ENCODE assay signal across 12 cellular contexts in genomic region chr19:32676895-32677359, GRCh38. TPM values are rescaled to one million over a fixed set of nuclear protein-coding genes. Genes with fewer than 3 reads are reported as not detected.
A peak's percentile ranks its signal among the peaks of the same experiment; 100 is the strongest.
DNase-seq lines count a peak whose midpoint lies in the region; ATAC-seq, FAIRE-seq and TF ChIP-seq lines count a peak whose summit lies in the region.
"Had no signal": no experiment of that assay in that cellular context is flagged by ENCODE, and none has a peak within 500 bp of the region (broad histone marks: within the 10 kb centered on the region; RNA-seq: fewer than 3 reads in every experiment).

No MANE protein-coding gene starts in this region.

- no peak overlapping the region for H2AK5ac ChIP-seq in H9 (ENCODE audit: insufficient read length, low read length)

- peaks cover 19% of the 10 kb centered on the region for H3F3A ChIP-seq in neural progenitor cell (ENCODE audit: low read depth)

- H3K27me3 Mint-ChIP-seq in CD4-positive, CD25-positive, alpha-beta regulatory T cell = peaks cover 35% of the 10 kb centered on the region
- H3K27me3 Mint-ChIP-seq in H9 (ENCODE audit: low read depth) (peaks cover 49% of the 10 kb centered on the region), endodermal cell (ENCODE audit: insufficient read depth) (peaks cover 51% of the 10 kb centered on the region), neural progenitor cell (ENCODE audit: insufficient read depth, low read depth) (peaks cover 34% of the 10 kb centered on the region), progenitor cell of endocrine pancreas (peaks cover 46% of the 10 kb centered on the region)

- H3K27ac Mint-ChIP-seq in CD4-positive, CD25-positive, alpha-beta regulatory T cell = peak overlapping the region in 1 of 3 donors; percentile 49
- H3K27ac Mint-ChIP-seq in H9 = no peak overlapping the region; a peak in 1 of 7 replicates
- H3K27ac Mint-ChIP-seq in endodermal cell = no peak overlapping the region
- H3K27ac Mint-ChIP-seq in neural progenitor cell = peak overlapping the region; percentile 21
- H3K27ac Mint-ChIP-seq in progenitor cell of endocrine pancreas = no peak overlapping the region

- no peak overlapping the region for H3K23ac ChIP-seq in H9 (ENCODE audit: insufficient read length, low read depth, low read length)

- ATAC-seq in CD4-positive, CD25-positive, alpha-beta regulatory T cell (ENCODE audit: low read depth in 2 of 2) = no peak

- H3K79me2 ChIP-seq in H9 (ENCODE audit: insufficient read depth, low read length) (peaks cover 13% of the 10 kb centered on the region; the same call in 1 of the 2 replicates), neural progenitor cell (ENCODE audit: low read depth) (peaks cover 24% of the 10 kb centered on the region)

- no peaks in the 10 kb centered on the region for H3K9me3 ChIP-seq in CD4-positive, CD25-positive, alpha-beta regulatory T cell (ENCODE audit: control insufficient read depth in 2 of 2, low read length in 2 of 2)
- H3K9me3 ChIP-seq in H9 (ENCODE audit: control insufficient read depth, low read depth, low read length) (no peaks in the 10 kb centered on the region), endodermal cell (ENCODE audit: control insufficient read depth, low read length) (no peaks in the 10 kb centered on the region), neural progenitor cell (ENCODE audit: low read depth) (no peaks in the 10 kb centered on the region)
- H3K9me3 ChIP-seq: left lung had no signal

- no peak for DNase-seq in CD4-positive, CD25-positive, alpha-beta regulatory T cell
- DNase-seq in H9 (no peak), endodermal cell (no peak), neural progenitor cell (ENCODE audit: low spot score) (peak; percentile 38), frontal cortex (ENCODE audit: low spot score in 2 of 2) (no peak), NCI-H187 (lab: John Stamatoyannopoulos, UW) (no peak), progenitor cell of endocrine pancreas (ENCODE audit: low spot score, unreplicated experiment) (no peak), NCI-H2107 treated with DMSO at 0.1 percent for 48 hours (lab: John Stamatoyannopoulos, UW; ENCODE audit: unreplicated experiment) (no peak)
- DNase-seq: activated CD4-positive, alpha-beta T cell treated with anti-CD3 and anti-CD28 coated beads for 1 hour; DMS79 had no signal

- H3K9ac ChIP-seq in H9 (ENCODE audit: extremely low read depth, insufficient read length, low read length) = no peak overlapping the region
- H3K9ac ChIP-seq in endodermal cell (ENCODE audit: extremely low read depth, low read length, poor library complexity, severe bottlenecking) = no peak overlapping the region
- H3K9ac ChIP-seq in neural progenitor cell = no peak overlapping the region

- no peak overlapping the region for H3K56ac ChIP-seq in H9 (ENCODE audit: insufficient read length, low read depth, low read length)

- no peak overlapping the region for H4K91ac ChIP-seq in H9 (ENCODE audit: insufficient read length, low read depth, low read length)

- H3K27me3 ChIP-seq in CD4-positive, CD25-positive, alpha-beta regulatory T cell (ENCODE audit: control insufficient read depth, insufficient read depth, low read length) = peaks cover 5% of the 10 kb centered on the region
- H3K27me3 ChIP-seq in H9 (ENCODE audit: insufficient read depth, low read length) (peaks cover 18% of the 10 kb centered on the region; the same call in 1 of the 2 replicates), endodermal cell (ENCODE audit: control insufficient read depth, insufficient read depth, low read length, poor library complexity, severe bottlenecking) (peaks cover 51% of the 10 kb centered on the region), neural progenitor cell (peaks cover 73% of the 10 kb centered on the region)

- no peak overlapping the region for H2BK5ac ChIP-seq in H9 (ENCODE audit: insufficient read length, low read length)

- H3K23me2 ChIP-seq in H9 (ENCODE audit: insufficient read length, low read depth, low read length, poor library complexity, severe bottlenecking) = peaks cover 9% of the 10 kb centered on the region

- TF ChIP-seq CTCF in H9 (conservative IDR thresholded peaks at IDR 0.05) (no peak), endodermal cell (conservative IDR thresholded peaks at IDR 0.05) (no peak), neural progenitor cell (IDR thresholded peaks at IDR 0.05) (no peak), progenitor cell of endocrine pancreas (IDR thresholded peaks at IDR 0.05; ENCODE audit: unreplicated experiment) (no peak)

- no peak overlapping the region for H4K5ac ChIP-seq in H9 (ENCODE audit: insufficient read length, low read depth, low read length)

- H4K8ac ChIP-seq in H9 (replicated peaks; ENCODE audit: insufficient read length, low read depth, low read length) = no peak overlapping the region

- no peak overlapping the region for H3K4ac ChIP-seq in H9 (ENCODE audit: low read depth, low read length)

- peak overlapping the region; percentile 72 to 83 (median 80) for H3K4me3 Mint-ChIP-seq in CD4-positive, CD25-positive, alpha-beta regulatory T cell
- H3K4me3 Mint-ChIP-seq in H9 (peak overlapping the region; percentile 34 to 74), endodermal cell (peak overlapping the region; percentile 36), neural progenitor cell (peak overlapping the region; percentile 81), progenitor cell of endocrine pancreas (ENCODE audit: low read depth) (no peak overlapping the region)

- no peak for FAIRE-seq in frontal cortex (lab: Jason Lieb, UNC)

- H3K36me3 ChIP-seq in CD4-positive, CD25-positive, alpha-beta regulatory T cell (ENCODE audit: control insufficient read depth, insufficient read depth, low read length) = no peaks in the 10 kb centered on the region
- H3K36me3 ChIP-seq in endodermal cell (ENCODE audit: control insufficient read depth, insufficient read depth, low read length) (no peaks in the 10 kb centered on the region), neural progenitor cell (no peaks in the 10 kb centered on the region)
- H3K36me3 ChIP-seq: left lung had no signal

- H3K4me1 ChIP-seq in CD4-positive, CD25-positive, alpha-beta regulatory T cell (ENCODE audit: control insufficient read depth, insufficient read depth, low read length, poor library complexity, severe bottlenecking) = peaks cover 45% of the 10 kb centered on the region
- H3K4me1 ChIP-seq in H9 (ENCODE audit: insufficient read depth, low read length) (no peaks in the 10 kb centered on the region), endodermal cell (ENCODE audit: control insufficient read depth, insufficient read depth, low read length) (peaks cover 3% of the 10 kb centered on the region), neural progenitor cell (peaks cover 12% of the 10 kb centered on the region)

- H3K79me1 ChIP-seq in H9 (ENCODE audit: insufficient read depth, low read depth, low read length, poor library complexity, severe bottlenecking) = peaks cover 10% of the 10 kb centered on the region

- H3K4me1 Mint-ChIP-seq in CD4-positive, CD25-positive, alpha-beta regulatory T cell = peaks cover 0 to 36% (median 21%) of the 10 kb centered on the region in 4 donors
- H3K4me1 Mint-ChIP-seq in H9 (peaks cover 19 to 24% of the 10 kb centered on the region in 2 experiments), endodermal cell (peaks cover 18% of the 10 kb centered on the region), neural progenitor cell (peaks cover 20% of the 10 kb centered on the region), progenitor cell of endocrine pancreas (ENCODE audit: low read depth) (peaks cover 14% of the 10 kb centered on the region)

- no peak overlapping the region for H3K18ac ChIP-seq in H9 (ENCODE audit: insufficient read length, low read depth, low read length)

- no peaks in the 10 kb centered on the region for H3K36me3 Mint-ChIP-seq in CD4-positive, CD25-positive, alpha-beta regulatory T cell
- peaks cover 0 to 2% (median 0%) of the 10 kb centered on the region in 3 experiments; a peak in 2 of 7 replicates for H3K36me3 Mint-ChIP-seq in H9 (ENCODE audit: insufficient read depth in 1 of 3, low read depth in 3 of 3)
- H3K36me3 Mint-ChIP-seq in endodermal cell (ENCODE audit: low read depth) = peaks cover 1% of the 10 kb centered on the region
- H3K36me3 Mint-ChIP-seq in neural progenitor cell = peaks cover 4% of the 10 kb centered on the region
- H3K36me3 Mint-ChIP-seq in progenitor cell of endocrine pancreas (ENCODE audit: insufficient read depth) = no peaks in the 10 kb centered on the region

- no peak overlapping the region for H2BK120ac ChIP-seq in H9 (ENCODE audit: low read depth, low read length, poor library complexity, severe bottlenecking)

- no peak overlapping the region for H3T11ph ChIP-seq in H9 (ENCODE audit: low read length)

- no peak overlapping the region for H2BK15ac ChIP-seq in H9 (ENCODE audit: low read depth, low read length)

- no peaks in the 10 kb centered on the region for H4K20me1 ChIP-seq in H9 (ENCODE audit: control insufficient read depth, insufficient read depth, insufficient read length)
- H4K20me1 ChIP-seq in neural progenitor cell (ENCODE audit: low read depth) = peaks cover 45% of the 10 kb centered on the region

- no peak overlapping the region for H3K27ac ChIP-seq in CD4-positive, CD25-positive, alpha-beta regulatory T cell (ENCODE audit: insufficient read depth, low read length, poor library complexity, severe bottlenecking)
- H3K27ac ChIP-seq in H9 (ENCODE audit: insufficient read length, low read depth, low read length) = no peak overlapping the region
- no peak overlapping the region for H3K27ac ChIP-seq in endodermal cell (ENCODE audit: low read depth, low read length)
- H3K27ac ChIP-seq in neural progenitor cell = no peak overlapping the region
- H3K27ac ChIP-seq: left lung had no signal

- no peak overlapping the region for H3K14ac ChIP-seq in H9 (ENCODE audit: insufficient read depth, low read length)

- no CpG with 5 or more reads among the region's 33 CpGs for WGBS in H9 (ENCODE audit: extremely low coverage, insufficient read length, low lambda C conversion rate)
- 24 to 31% methylated on average over 11 to 33 of the region's 33 CpGs for WGBS in endodermal cell (ENCODE audit: insufficient coverage in 1 of 2, insufficient read length in 1 of 2), 2 experiments

- H3K9me3 Mint-ChIP-seq in CD4-positive, CD25-positive, alpha-beta regulatory T cell = no peaks in the 10 kb centered on the region
- H3K9me3 Mint-ChIP-seq in H9 (peaks cover 0 to 1% of the 10 kb centered on the region in 2 experiments; a peak in 3 of 5 replicates), endodermal cell (no peaks in the 10 kb centered on the region), neural progenitor cell (no peaks in the 10 kb centered on the region), progenitor cell of endocrine pancreas (ENCODE audit: low read depth) (no peaks in the 10 kb centered on the region)

- H2AFZ ChIP-seq in H9 (ENCODE audit: low read length) (no peak overlapping the region), neural progenitor cell (replicated peaks) (no peak overlapping the region)

- H2BK20ac ChIP-seq in H9 (ENCODE audit: low read depth, low read length, poor library complexity, severe bottlenecking) = no peak overlapping the region

- H3K4me2 ChIP-seq in H9 (ENCODE audit: insufficient read depth, insufficient read length, low read length) (peak overlapping the region; percentile 35), neural progenitor cell (peak overlapping the region; percentile 76)

- H3K4me3 ChIP-seq in CD4-positive, CD25-positive, alpha-beta regulatory T cell (ENCODE audit: low read depth, low read length) = no peak overlapping the region
- H3K4me3 ChIP-seq in endodermal cell (ENCODE audit: low read length) (peak overlapping the region; percentile 90), neural progenitor cell (peak overlapping the region; percentile 90)

- no peak overlapping the region for H2BK12ac ChIP-seq in H9 (ENCODE audit: insufficient read length, low read depth, low read length)

RNA-seq across cellular contexts. Expression of gene RGS9BP, which starts 1.3 kb away (rescaled TPM):
- total RNA-seq in CD4-positive, CD25-positive, alpha-beta regulatory T cell = 0.39 TPM
- under 1 TPM in 2 of 4 donors, not detected in 2; 0.26 to 0.32 TPM for polyA plus RNA-seq in CD4-positive, CD25-positive, alpha-beta regulatory T cell
- total RNA-seq in H9 (2021) (0.09 and 0.13 TPM in 2 replicates), endodermal cell (not detected), neural progenitor cell (ENCODE audit: low replicate concordance) (0.28 TPM in 1 of 2 replicates, not detected in the other), frontal cortex (0.41 TPM), progenitor cell of endocrine pancreas (0.09 and 0.10 TPM in 2 replicates)
- polyA plus RNA-seq in endodermal cell (2013, experiment 1 of 2) = 0.11 TPM
- polyA plus RNA-seq in endodermal cell (2013, experiment 2 of 2) = 0.08 TPM

RNA-seq across cellular contexts. Expression of gene ANKRD27, which starts 1.9 kb away (rescaled TPM):
- 39.0 TPM for total RNA-seq in CD4-positive, CD25-positive, alpha-beta regulatory T cell
- polyA plus RNA-seq in CD4-positive, CD25-positive, alpha-beta regulatory T cell = 10 to 100 TPM; 17.2 to 22.8 (median 19.0) TPM
- total RNA-seq in H9 (2021) (40.7 and 41.6 TPM in 2 replicates), endodermal cell (10 to 100 TPM; 35.1 to 35.9 TPM), neural progenitor cell (ENCODE audit: low replicate concordance) (24.9 and 30.5 TPM in 2 replicates), frontal cortex (34.2 TPM), progenitor cell of endocrine pancreas (29.1 and 36.4 TPM in 2 replicates)
- polyA plus RNA-seq in endodermal cell (2013, experiment 1 of 2) = 22.0 TPM
- 20.3 TPM for polyA plus RNA-seq in endodermal cell (2013, experiment 2 of 2)

RNA-seq across cellular contexts. Expression of gene NUDT19, which starts 14.7 kb away (rescaled TPM):
- total RNA-seq in CD4-positive, CD25-positive, alpha-beta regulatory T cell = 7.3 TPM
- polyA plus RNA-seq in CD4-positive, CD25-positive, alpha-beta regulatory T cell = 1 to 10 TPM; 3.1 to 5.0 (median 4.0) TPM
- 6.1 TPM in 2 replicates for total RNA-seq in H9 (2021)
- total RNA-seq in endodermal cell = 1 to 10 TPM; 5.8 to 6.8 TPM
- 4.3 TPM for polyA plus RNA-seq in endodermal cell (2013, experiment 1 of 2)
- polyA plus RNA-seq in endodermal cell (2013, experiment 2 of 2) = 5.0 TPM
- 4.1 and 4.4 TPM in 2 replicates for total RNA-seq in neural progenitor cell (ENCODE audit: low replicate concordance)
- total RNA-seq in frontal cortex = 7.3 TPM
- 11.8 and 13.2 TPM in 2 replicates for total RNA-seq in progenitor cell of endocrine pancreas

RNA-seq across cellular contexts. Expression of gene TDRD12, which starts 42.6 kb away (rescaled TPM):
- total RNA-seq in CD4-positive, CD25-positive, alpha-beta regulatory T cell = 0.42 TPM
- polyA plus RNA-seq in CD4-positive, CD25-positive, alpha-beta regulatory T cell = under 1 TPM in 3 of 4 donors, not detected in 1; 0.35 to 1.00 (median 0.48) TPM
- total RNA-seq in H9 (2021) = 1.2 and 1.3 TPM in 2 replicates
- total RNA-seq in endodermal cell = under 1 TPM; 0.20 to 0.84 TPM
- polyA plus RNA-seq in endodermal cell (2013, experiment 1 of 2) = 0.18 TPM
- polyA plus RNA-seq in endodermal cell (2013, experiment 2 of 2) = 0.79 TPM
- total RNA-seq in neural progenitor cell (ENCODE audit: low replicate concordance) = 0.07 and 0.56 TPM in 2 replicates
- total RNA-seq in frontal cortex = 1.2 TPM
- total RNA-seq in progenitor cell of endocrine pancreas = 0.29 and 0.33 TPM in 2 replicates
- total RNA-seq: epithelial cell of proximal tubule had no signal
